Comparison of ENCODE assay signal across 8 cellular contexts in genomic region chr2:98730851-98731708, GRCh38. TPM values are rescaled to one million over a fixed set of nuclear protein-coding genes. Genes with fewer than 3 reads are reported as not detected.
DNase-seq lines count a peak whose midpoint lies in the region; ATAC-seq and TF ChIP-seq lines count a peak whose summit lies in the region.

Gene MGAT4A, minus strand, starts transcription at chr2:98731132. Its CDS starts 4,800 bp downstream, at chr2:98726332.

- peak; percentile 84 for ATAC-seq in GM19397 (IDR thresholded peaks at IDR 0.05; ENCODE audit: unreplicated experiment)

- H3K9ac ChIP-seq in rectal smooth muscle tissue (ENCODE audit: low read length), result peak within 1 kb of the TSS; percentile 43

- DNase-seq in Caki2 (ENCODE audit: low read depth) (peak; percentile 39), HL-60 (ENCODE audit: low read depth in 1 of 2, low spot score in 1 of 2) (peak; percentile 60 to 68), T follicular helper cell (ENCODE audit: low read depth) (peak; percentile 75), right atrium auricular region (ENCODE audit: low spot score) (peak; percentile 73), vagina (ENCODE audit: extremely low spot score in 2 of 2) (no peak)

- in situ Hi-C loops in Caki2 (cut with HindIII; ENCODE audit: low pct_unique_long_range_greater_than_20kb, low sequenced_read_pairs), result no loop called here

- peak in 1 of 2 donors; percentile 55 for TF ChIP-seq POLR2A in vagina (IDR thresholded peaks at IDR 0.05)

- H3K4me1 ChIP-seq in right atrium auricular region, result peaks cover 0 to 37% of the 10 kb centered on the region in 2 donors
- H3K4me1 ChIP-seq in rectal smooth muscle tissue (ENCODE audit: control insufficient read depth, insufficient read depth, low read length), result peaks cover 5% of the 10 kb centered on the region
- H3K4me1 ChIP-seq in vagina, result peaks cover 11% of the 10 kb centered on the region

- WGBS in adipose tissue, 3 donors, result 1% methylated on average over 55 to 125 of the region's 133 CpGs

- H3K4me3 ChIP-seq in HL-60 (replicated peaks; ENCODE audit: insufficient read depth, low read length), result peak within 1 kb of the TSS; percentile 71
- H3K4me3 ChIP-seq in right atrium auricular region, result peak within 1 kb of the TSS; percentile 84 to 90
- peak within 1 kb of the TSS; percentile 75 for H3K4me3 ChIP-seq in rectal smooth muscle tissue (ENCODE audit: low read length)
- H3K4me3 ChIP-seq in vagina, result peak within 1 kb of the TSS; percentile 78 to 90

- H3K27me3 ChIP-seq in HL-60 (ENCODE audit: insufficient read depth, poor library complexity, severe bottlenecking) (no peaks in the 10 kb centered on the region), right atrium auricular region (no peaks in the 10 kb centered on the region), rectal smooth muscle tissue (ENCODE audit: control insufficient read depth, insufficient read depth, low read length) (no peaks in the 10 kb centered on the region), vagina (no peaks in the 10 kb centered on the region)

- TF ChIP-seq CTCF in HL-60 (IDR thresholded peaks at IDR 0.05; ENCODE audit: insufficient read depth, low read length) (no peak), right atrium auricular region (IDR thresholded peaks at IDR 0.05) (no peak), vagina (IDR thresholded peaks at IDR 0.05) (no peak)

- H3K27ac ChIP-seq in HL-60 (replicated peaks), result peak within 1 kb of the TSS; percentile 82
- H3K27ac ChIP-seq in adipose tissue (ENCODE audit: low read depth, low read length), result no peak within 1 kb of the TSS
- H3K27ac ChIP-seq in right atrium auricular region, result peak within 1 kb of the TSS; percentile 89 to 91
- peak within 1 kb of the TSS; percentile 66 for H3K27ac ChIP-seq in rectal smooth muscle tissue (ENCODE audit: low read depth, low read length)
- H3K27ac ChIP-seq in vagina, result peak within 1 kb of the TSS; percentile 82

- H3K9me3 ChIP-seq in right atrium auricular region (no peaks in the 10 kb centered on the region), vagina (no peaks in the 10 kb centered on the region)

- intact Hi-C loops in vagina (cut with DNase I), result no loop called here

- H3K36me3 ChIP-seq in right atrium auricular region (no peaks in the 10 kb centered on the region), rectal smooth muscle tissue (ENCODE audit: control insufficient read depth, insufficient read depth, low read length) (no peaks in the 10 kb centered on the region), vagina (no peaks in the 10 kb centered on the region)

RNA-seq across cellular contexts. Expression of gene MGAT4A, which starts in this region (rescaled TPM):
- total RNA-seq in Caki2 (2014; rRNA removed; shearing (Covaris generic); ENCODE audit: low replicate concordance), result 1.8 and 2.7 TPM in 2 replicates
- 10 to 100 TPM in 2 of 3 donors, 1 to 10 TPM in 1; 8.5 to 16.6 (median 12.7) TPM for polyA plus RNA-seq in adipose tissue
- total RNA-seq in right atrium auricular region, result 10 to 100 TPM; 13.2 to 37.4 TPM
- total RNA-seq in vagina, result 20.6 TPM

Comparison
In these comparisons a context has a peak if more than half of its experiments do, and no peak if none do; other contexts are left out.
1. DNase-seq: peak in Caki2 (single experiment), HL-60 (2 of 2), T follicular helper cell (single experiment) and right atrium auricular region (single experiment); none in vagina (0 of 2).
2. Peak in every context shown above with its lines, with median percentiles within 50 percentile points of each other: H3K4me3 ChIP-seq.